Comparison of ENCODE assay signal across 8 cellular contexts in the genomic region with DNA sequence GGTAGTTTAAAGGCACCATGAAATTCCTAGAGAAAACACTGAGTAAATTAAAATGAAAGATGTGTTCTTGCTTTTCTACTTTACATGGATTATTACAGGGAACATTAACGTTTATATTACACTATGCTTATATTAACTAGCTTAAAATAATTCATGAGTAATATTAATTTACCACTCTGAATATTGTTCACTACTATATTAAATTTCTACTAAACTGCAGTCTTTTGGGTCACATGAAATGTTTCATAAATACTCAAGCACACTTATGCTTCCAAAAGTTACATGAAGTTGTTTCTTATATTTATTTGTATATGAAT. TPM values are rescaled to one million over a fixed set of nuclear protein-coding genes. Genes with fewer than 3 reads are reported as not detected.
DNase-seq lines count a peak whose midpoint lies in the region; ATAC-seq and TF ChIP-seq lines count a peak whose summit lies in the region.

No MANE protein-coding gene starts in this region.

- no peak for TF ChIP-seq CTCF in heart right ventricle (IDR thresholded peaks at IDR 0.05)
- TF ChIP-seq CTCF in body of pancreas (IDR thresholded peaks at IDR 0.05), result no peak
- TF ChIP-seq CTCF in vagina (IDR thresholded peaks at IDR 0.05), result no peak
- no peak for TF ChIP-seq CTCF in mucosa of descending colon (IDR thresholded peaks at IDR 0.05)

- H3K4me3 Mint-ChIP-seq in naive B cell, result peak overlapping the region; percentile 6 to 85 (median 73)

- no peak for DNase-seq in heart right ventricle
- DNase-seq in Right ventricle myocardium superior, result no peak
- DNase-seq in body of pancreas, result no peak
- no peak for DNase-seq in naive B cell
- DNase-seq in vagina (ENCODE audit: extremely low spot score in 2 of 2), result no peak
- DNase-seq in activated effector memory CD4-positive, alpha-beta T cell treated with anti-CD3 and anti-CD28 coated beads, Interleukin-2, amount 50 U/mL, for 16 hours, result no peak
- no peak for DNase-seq in mucosa of descending colon

- peak overlapping the region in 6 of 10 donors; percentile 23 to 41 (median 29) for H3K4me3 ChIP-seq in heart right ventricle
- no peak overlapping the region for H3K4me3 ChIP-seq in body of pancreas
- peak overlapping the region; percentile 21 to 41 for H3K4me3 ChIP-seq in vagina
- H3K4me3 ChIP-seq in mucosa of descending colon, result no peak overlapping the region

- no peaks in the 10 kb centered on the region for H3K36me3 ChIP-seq in heart right ventricle
- H3K36me3 ChIP-seq in body of pancreas (replicated peaks in 1 of 2; ENCODE audit: insufficient read depth in 1 of 2, low read depth in 2 of 2), result no peaks in the 10 kb centered on the region
- H3K36me3 ChIP-seq in vagina, result no peaks in the 10 kb centered on the region
- no peaks in the 10 kb centered on the region for H3K36me3 ChIP-seq in mucosa of descending colon (ENCODE audit: low read depth)

- peaks cover 0 to 3% (median 0%) of the 10 kb centered on the region in 7 donors for H3K9me3 Mint-ChIP-seq in naive B cell

- H3K9me3 ChIP-seq in heart right ventricle (no peaks in the 10 kb centered on the region), body of pancreas (no peaks in the 10 kb centered on the region), vagina (no peaks in the 10 kb centered on the region), mucosa of descending colon (no peaks in the 10 kb centered on the region)

- peak overlapping the region; percentile 99 to 100 (median 100) for H3K27ac Mint-ChIP-seq in naive B cell

- WGBS in heart right ventricle, 2 donors, result 26 to 29% methylated on average over 1 of the region's 1 CpG
- WGBS in body of pancreas, 2 donors, result 2 to 6% methylated on average over 1 of the region's 1 CpG

- no peaks in the 10 kb centered on the region for H3K36me3 Mint-ChIP-seq in naive B cell

- H3K27me3 Mint-ChIP-seq in naive B cell, result peaks cover 0 to 4% (median 3%) of the 10 kb centered on the region in 3 donors

- H3K4me1 ChIP-seq in heart right ventricle (peaks cover 14 to 51% (median 47%) of the 10 kb centered on the region in 9 donors), body of pancreas (peaks cover 63% of the 10 kb centered on the region), vagina (peaks cover 49% of the 10 kb centered on the region), mucosa of descending colon (ENCODE audit: low read depth) (peaks cover 33% of the 10 kb centered on the region)

- intact Hi-C loops in heart right ventricle (cut with DNase I) (loop anchor here in 2 of 10 donors (2.0 to 10.0 kb wide), 2 partner anchors 72 to 824 kb away; a partner anchor contains a TSS), Right ventricle myocardium superior (cut with DNase I) (no loop called here), body of pancreas (cut with DNase I) (no loop called here), vagina (cut with DNase I) (no loop called here), mucosa of descending colon (cut with DNase I, micrococcal nuclease) (no loop called here)

- TF ChIP-seq POLR2A in body of pancreas (IDR thresholded peaks at IDR 0.05) (no peak), vagina (IDR thresholded peaks at IDR 0.05) (no peak)

- no peaks in the 10 kb centered on the region for H3K27me3 ChIP-seq in heart right ventricle
- no peaks in the 10 kb centered on the region for H3K27me3 ChIP-seq in body of pancreas
- H3K27me3 ChIP-seq in vagina, result no peaks in the 10 kb centered on the region

- ATAC-seq in heart right ventricle (no peak), Right ventricle myocardium superior (ENCODE audit: poor library complexity) (no peak), body of pancreas (no peak), naive B cell (ENCODE audit: low read depth in 2 of 2) (no peak), GM19035 (IDR thresholded peaks at IDR 0.05; ENCODE audit: unreplicated experiment) (no peak), mucosa of descending colon (no peak)

- H3K27ac ChIP-seq in heart right ventricle (peak overlapping the region; percentile 83 to 95 (median 88)), body of pancreas (peak overlapping the region; percentile 88 to 97 (median 96)), vagina (peak overlapping the region; percentile 98)

- H3K4me1 Mint-ChIP-seq in naive B cell, result peaks cover 44 to 57% (median 57%) of the 10 kb centered on the region in 3 donors

RNA-seq across cellular contexts. Expression of a gene that starts 3.4 kb away (rescaled TPM):
- total RNA-seq in heart right ventricle, result 100 to 1,000 TPM; 109 to 141 (median 125) TPM
- polyA plus RNA-seq in heart right ventricle, result 100 to 1,000 TPM in 1 of 2 donors, 10 to 100 TPM in 1; 47.0 to 161 TPM
- total RNA-seq in Right ventricle myocardium superior, result 118 TPM
- total RNA-seq in body of pancreas, result 10 to 100 TPM; 18.5 to 22.8 TPM
- 100 to 1,000 TPM; 142 to 196 (median 164) TPM for polyA plus RNA-seq in naive B cell (ENCODE audit: low read depth in 6 of 6)
- 44.9 TPM for total RNA-seq in vagina
- 10 to 100 TPM; 66.5 to 82.9 (median 67.3) TPM for total RNA-seq in mucosa of descending colon

RNA-seq across cellular contexts. Expression of a gene that starts 5.2 kb away (rescaled TPM):
- 10 to 100 TPM; 58.3 to 94.3 (median 74.0) TPM for total RNA-seq in heart right ventricle
- 10 to 100 TPM; 15.1 to 21.4 TPM for polyA plus RNA-seq in heart right ventricle
- 78.9 TPM for total RNA-seq in Right ventricle myocardium superior
- total RNA-seq in body of pancreas, result 10 to 100 TPM; 35.5 to 46.8 TPM
- 10 to 100 TPM in 5 of 6 donors, 1 to 10 TPM in 1; 7.5 to 23.9 (median 15.1) TPM for polyA plus RNA-seq in naive B cell (ENCODE audit: low read depth in 6 of 6)
- 93.3 TPM for total RNA-seq in vagina
- total RNA-seq in mucosa of descending colon, result 100 to 1,000 TPM in 1 of 3 donors, 10 to 100 TPM in 2; 54.2 to 104 (median 63.9) TPM

Comparison
In these comparisons a context has a peak if more than half of its experiments do, and no peak if none do; other contexts are left out.
1. H3K4me3 ChIP-seq: peak in heart right ventricle (6 of 10) and vagina (2 of 2); none in body of pancreas (0 of 2) and mucosa of descending colon (single experiment).
2. Peak in every context shown above with its lines, with median percentiles within 50 percentile points of each other: H3K27ac ChIP-seq.